ENCODE assay signal across 27 cellular contexts in the genomic region with DNA sequence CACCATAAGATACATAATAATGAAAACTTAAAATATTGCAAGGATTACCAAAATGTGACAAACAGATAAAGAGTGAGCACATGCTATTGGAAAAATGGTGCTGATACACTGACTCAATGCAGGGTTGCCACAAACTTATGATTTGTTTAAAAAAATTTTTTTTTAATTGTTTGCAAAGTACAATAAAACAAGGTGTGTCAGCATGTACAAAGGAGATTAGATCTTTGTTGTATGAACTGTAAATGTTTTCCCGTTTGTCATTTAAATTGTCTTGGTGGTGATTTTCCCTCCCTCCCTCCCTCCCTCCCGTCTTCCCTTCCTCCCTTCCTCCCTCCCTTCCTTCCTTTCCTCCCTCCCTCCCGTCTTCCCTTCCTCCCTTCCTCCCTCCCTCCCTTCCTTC.
"Had no signal": no experiment of that assay in that cellular context is flagged by ENCODE, and none has a peak within 500 bp of the region (broad histone marks: within the 10 kb centered on the region; RNA-seq: fewer than 3 reads in every experiment).

No MANE protein-coding gene starts in this region.

- H3K9me3 ChIP-seq: colonic mucosa had no signal

- H3K4me1 ChIP-seq: colonic mucosa had no signal

- H3K36me3 Mint-ChIP-seq: activated naive CD4-positive, alpha-beta T cell treated with anti-CD3 and anti-CD28 coated beads, Interleukin-2, amount 50 U/mL, for 72 hours had no signal

- H3K4me3 Mint-ChIP-seq: activated CD4-positive, alpha-beta memory T cell treated with anti-CD3 and anti-CD28 coated beads for 36 hours; activated CD4-positive, alpha-beta T cell treated with anti-CD3 and anti-CD28 coated beads for 36 hours; activated CD4-positive, alpha-beta T cell treated with anti-CD3 and anti-CD28 coated beads, Interleukin-2, amount 10 ng/mL, durations not matched to agents 24 days and 14 days; activated CD8-positive, alpha-beta memory T cell treated with anti-CD3 and anti-CD28 coated beads, Interleukin-2, amount 10 ng/mL, durations not matched to agents 7 days and 5 days; activated CD8-positive, alpha-beta T cell treated with anti-CD3 and anti-CD28 coated beads, Interleukin-2, amount 10 ng/mL, durations not matched to agents 7 days and 5 days; activated naive CD4-positive, alpha-beta T cell treated with anti-CD3 and anti-CD28 coated beads, Interleukin-2, amount 10 ng/mL, durations not matched to agents 7 days and 5 days; activated naive CD8-positive, alpha-beta T cell treated with anti-CD3 and anti-CD28 coated beads, Interleukin-2, amount 10 ng/mL, durations not matched to agents 7 days and 5 days; activated T-cell treated with anti-CD3 and anti-CD28 coated beads, Interleukin-2, amount 50 U/mL, for 24 hours; activated T-cell treated with anti-CD3 and anti-CD28 coated beads, Interleukin-2, amount 50 U/mL, for 72 hours; endodermal cell; T-cell had no signal

- H3K9me3 Mint-ChIP-seq: activated naive CD4-positive, alpha-beta T cell treated with anti-CD3 and anti-CD28 coated beads, Interleukin-2, amount 10 ng/mL, durations not matched to agents 7 days and 5 days; activated naive CD4-positive, alpha-beta T cell treated with anti-CD3 and anti-CD28 coated beads, Interleukin-2, amount 50 U/mL, for 72 hours; activated naive CD8-positive, alpha-beta T cell treated with anti-CD3 and anti-CD28 coated beads, Interleukin-2, amount 10 ng/mL, durations not matched to agents 7 days and 5 days; activated T-cell treated with anti-CD3 and anti-CD28 coated beads, Interleukin-2, amount 50 U/mL, for 24 hours; activated T-cell treated with anti-CD3 and anti-CD28 coated beads, Interleukin-2, amount 50 U/mL, for 72 hours; endodermal cell; T-cell had no signal

- ATAC-seq: activated CD4-positive, alpha-beta T cell treated with anti-CD3 and anti-CD28 coated beads for 36 hours; activated CD8-positive, alpha-beta memory T cell treated with anti-CD3 and anti-CD28 coated beads, Interleukin-2, amount 10 ng/mL, durations not matched to agents 7 days and 5 days; activated CD8-positive, alpha-beta T cell treated with anti-CD3 and anti-CD28 coated beads, Interleukin-2, amount 10 ng/mL, durations not matched to agents 7 days and 5 days; activated naive CD4-positive, alpha-beta T cell treated with anti-CD3 and anti-CD28 coated beads, Interleukin-2, amount 50 U/mL, for 72 hours; activated T-cell treated with anti-CD3 and anti-CD28 coated beads, Interleukin-2, amount 50 U/mL, for 72 hours; esophagus mucosa; T-cell had no signal

- H3K27me3 ChIP-seq: brain microvascular endothelial cell, colonic mucosa had no signal

- H3K27ac ChIP-seq: brain microvascular endothelial cell, colonic mucosa had no signal

- H3K27ac Mint-ChIP-seq: activated CD4-positive, alpha-beta memory T cell treated with anti-CD3 and anti-CD28 coated beads for 36 hours; activated CD4-positive, alpha-beta T cell treated with anti-CD3 and anti-CD28 coated beads for 36 hours; activated CD4-positive, alpha-beta T cell treated with anti-CD3 and anti-CD28 coated beads, Interleukin-2, amount 10 ng/mL, durations not matched to agents 24 days and 14 days; activated CD8-positive, alpha-beta memory T cell treated with anti-CD3 and anti-CD28 coated beads, Interleukin-2, amount 10 ng/mL, durations not matched to agents 7 days and 5 days; activated CD8-positive, alpha-beta T cell treated with anti-CD3 and anti-CD28 coated beads, Interleukin-2, amount 10 ng/mL, durations not matched to agents 7 days and 5 days; activated naive CD4-positive, alpha-beta T cell treated with anti-CD3 and anti-CD28 coated beads, Interleukin-2, amount 10 ng/mL, durations not matched to agents 7 days and 5 days; activated naive CD4-positive, alpha-beta T cell treated with anti-CD3 and anti-CD28 coated beads, Interleukin-2, amount 50 U/mL, for 72 hours; activated naive CD8-positive, alpha-beta T cell treated with anti-CD3 and anti-CD28 coated beads, Interleukin-2, amount 10 ng/mL, durations not matched to agents 7 days and 5 days; activated T-cell treated with anti-CD3 and anti-CD28 coated beads, Interleukin-2, amount 50 U/mL, for 24 hours; activated T-cell treated with anti-CD3 and anti-CD28 coated beads, Interleukin-2, amount 50 U/mL, for 72 hours; endodermal cell; T-cell had no signal

- DNase-seq: activated CD4-positive, alpha-beta memory T cell treated with anti-CD3 and anti-CD28 coated beads for 36 hours; activated CD4-positive, alpha-beta T cell treated with anti-CD3 and anti-CD28 coated beads for 36 hours; activated CD4-positive, alpha-beta T cell treated with anti-CD3 and anti-CD28 coated beads, Interleukin-2, amount 10 ng/mL, durations not matched to agents 24 days and 14 days; activated CD4-positive, CD25-positive, alpha-beta regulatory T cell; activated CD4-positive, CD25-positive, alpha-beta regulatory T cell treated with anti-CD3 and anti-CD28 coated beads, Interleukin-2, amount 50 U/mL, for 72 hours; activated CD8-positive, alpha-beta memory T cell treated with anti-CD3 and anti-CD28 coated beads, Interleukin-2, amount 10 ng/mL, durations not matched to agents 7 days and 5 days; activated CD8-positive, alpha-beta memory T cell treated with anti-CD3 and anti-CD28 coated beads, Interleukin-2, amount 50 U/mL, for 48 hours; activated CD8-positive, alpha-beta T cell treated with anti-CD3 and anti-CD28 coated beads, Interleukin-2, amount 10 ng/mL, durations not matched to agents 7 days and 5 days; activated gamma-delta T cell; activated naive CD4-positive, alpha-beta T cell; activated naive CD4-positive, alpha-beta T cell treated with anti-CD3 and anti-CD28 coated beads, Interleukin-2, amount 10 ng/mL, durations not matched to agents 7 days and 5 days; activated naive CD8-positive, alpha-beta T cell treated with anti-CD3 and anti-CD28 coated beads, Interleukin-2, amount 10 ng/mL, durations not matched to agents 7 days and 5 days; activated T-cell treated with anti-CD3 and anti-CD28 coated beads for 4 hours; activated T-cell treated with anti-CD3 and anti-CD28 coated beads, Interleukin-2, amount 50 U/mL, for 24 hours; activated T-cell treated with anti-CD3 and anti-CD28 coated beads, Interleukin-2, amount 50 U/mL, for 72 hours; amniotic stem cell; anterior cingulate cortex; brain microvascular endothelial cell; colonic mucosa; effector CD8-positive, alpha-beta T cell; endodermal cell; head of caudate nucleus; SW 1271; T-cell; T-helper 2 cell had no signal

- H3K4me3 ChIP-seq: colonic mucosa had no signal

- H3K27me3 Mint-ChIP-seq: activated CD4-positive, alpha-beta memory T cell treated with anti-CD3 and anti-CD28 coated beads for 36 hours; activated CD4-positive, alpha-beta T cell treated with anti-CD3 and anti-CD28 coated beads for 36 hours; activated CD4-positive, alpha-beta T cell treated with anti-CD3 and anti-CD28 coated beads, Interleukin-2, amount 10 ng/mL, durations not matched to agents 24 days and 14 days; activated CD8-positive, alpha-beta memory T cell treated with anti-CD3 and anti-CD28 coated beads, Interleukin-2, amount 10 ng/mL, durations not matched to agents 7 days and 5 days; activated naive CD4-positive, alpha-beta T cell treated with anti-CD3 and anti-CD28 coated beads, Interleukin-2, amount 10 ng/mL, durations not matched to agents 7 days and 5 days; activated naive CD8-positive, alpha-beta T cell treated with anti-CD3 and anti-CD28 coated beads, Interleukin-2, amount 10 ng/mL, durations not matched to agents 7 days and 5 days; activated T-cell treated with anti-CD3 and anti-CD28 coated beads, Interleukin-2, amount 50 U/mL, for 24 hours; T-cell had no signal
